In the genomic region with DNA sequence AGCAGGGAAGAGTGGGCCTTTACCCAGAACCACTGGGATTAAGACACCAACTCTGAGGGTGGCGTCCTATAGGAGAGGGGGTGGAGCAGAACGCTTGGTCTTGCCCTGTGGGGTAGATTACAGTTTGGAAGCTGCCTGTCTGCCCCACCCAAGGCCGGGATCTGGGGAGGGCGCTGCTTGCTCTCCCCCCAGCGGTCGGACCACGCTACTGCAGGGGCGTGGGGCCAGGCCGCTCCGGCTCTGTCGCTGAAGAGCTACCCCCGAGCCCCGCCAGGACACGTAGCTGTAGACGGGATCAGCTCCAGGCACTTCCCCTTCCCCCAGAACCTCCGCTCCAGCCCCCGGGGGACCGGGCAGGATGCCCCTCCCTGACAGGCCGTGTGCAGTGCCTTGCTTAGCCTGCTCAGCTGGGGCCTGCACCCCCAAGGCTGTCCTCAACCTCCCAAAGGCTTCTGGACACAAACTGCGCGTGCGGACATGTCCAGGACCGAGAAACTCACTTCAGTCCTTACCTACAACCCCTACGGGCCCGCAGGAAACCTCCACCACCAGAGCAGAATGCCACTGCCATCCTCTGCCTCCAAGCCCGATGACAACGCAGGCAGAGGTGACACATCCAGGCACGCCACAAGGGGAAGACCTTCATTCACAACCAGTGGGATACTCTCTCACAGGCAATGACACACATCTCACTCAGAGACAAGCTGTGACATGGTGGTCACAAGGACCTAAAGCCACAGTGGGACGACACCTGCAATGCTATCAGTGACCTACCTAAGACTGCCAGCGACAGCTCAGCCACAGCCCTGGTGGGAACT, we compare ENCODE assay signal across 1 cellular context.
A peak's percentile ranks its signal among the peaks of the same experiment; 100 is the strongest.
TF ChIP-seq lines count a peak whose summit lies in the region.

No MANE protein-coding gene starts in this region.

TF ChIP-seq in K562, 482 proteins besides CTCF, POLR2A, EP300 and RAD21 (continued from another document and continues in another):
- TF ChIP-seq, protein P1, sequence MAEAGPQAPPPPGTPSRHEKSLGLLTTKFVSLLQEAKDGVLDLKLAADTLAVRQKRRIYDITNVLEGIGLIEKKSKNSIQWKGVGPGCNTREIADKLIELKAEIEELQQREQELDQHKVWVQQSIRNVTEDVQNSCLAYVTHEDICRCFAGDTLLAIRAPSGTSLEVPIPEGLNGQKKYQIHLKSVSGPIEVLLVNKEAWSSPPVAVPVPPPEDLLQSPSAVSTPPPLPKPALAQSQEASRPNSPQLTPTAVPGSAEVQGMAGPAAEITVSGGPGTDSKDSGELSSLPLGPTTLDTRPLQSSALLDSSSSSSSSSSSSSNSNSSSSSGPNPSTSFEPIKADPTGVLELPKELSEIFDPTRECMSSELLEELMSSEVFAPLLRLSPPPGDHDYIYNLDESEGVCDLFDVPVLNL (CRISPR knock-in tag; IDR thresholded peaks at IDR 0.05; ENCODE audit: low read depth), result no peak
- TF ChIP-seq GABPB1 (CRISPR knock-in tag; IDR thresholded peaks at IDR 0.05) (peak; percentile 47; the same call in 1 of the 2 replicates), CBX8 (IDR thresholded peaks at IDR 0.05; ENCODE audit: borderline replicate concordance, extremely low read depth, low read depth, low read length, poor library complexity, severe bottlenecking) (no peak), RBM14 (IDR thresholded peaks at IDR 0.05; ENCODE audit: borderline replicate concordance, insufficient read depth, low read depth, low read length) (no peak), ARID2 (IDR thresholded peaks at IDR 0.05) (peak; percentile 93), KLF16 (IDR thresholded peaks at IDR 0.05) (peak; percentile 57; the same call in 1 of the 2 replicates), WHSC1 (IDR thresholded peaks at IDR 0.05; ENCODE audit: low read length) (no peak), NR2C2 (CRISPR knock-in tag; IDR thresholded peaks at IDR 0.05) (no peak), NR2C2 (tag; IDR thresholded peaks at IDR 0.05) (no peak), ZNF175 (CRISPR knock-in tag; IDR thresholded peaks at IDR 0.05; ENCODE audit: low read depth) (no peak), YBX1 (IDR thresholded peaks at IDR 0.05) (no peak), ZNF764 (CRISPR knock-in tag; IDR thresholded peaks at IDR 0.05; ENCODE audit: low read depth) (no peak), LARP7 (IDR thresholded peaks at IDR 0.05) (no peak), SRSF7 (optimal IDR thresholded peaks at IDR 0.05; ENCODE audit: low read depth, low read length) (no peak), ERF (CRISPR knock-in tag; IDR thresholded peaks at IDR 0.05) (0 out of 2 replicates have a peak, but pooled peaks have one; percentile 71), BDP1 (IDR thresholded peaks at IDR 0.05; ENCODE audit: insufficient read depth, insufficient read length) (no peak), HDAC6 (IDR thresholded peaks at IDR 0.05; ENCODE audit: low read depth, low read length) (no peak), ZNF134 (CRISPR knock-in tag; conservative IDR thresholded peaks at IDR 0.05) (no peak), ZNF57 (CRISPR knock-in tag; IDR thresholded peaks at IDR 0.05) (no peak), HDAC3 (IDR thresholded peaks at IDR 0.05; ENCODE audit: borderline replicate concordance, partially characterized antibody) (no peak), CCNT2 (IDR thresholded peaks at IDR 0.05; ENCODE audit: borderline replicate concordance, extremely low read depth, insufficient read length, low read depth, low read length) (peak; percentile 64), ZNF766 (CRISPR knock-in tag; conservative IDR thresholded peaks at IDR 0.05) (no peak), IRF2 (CRISPR knock-in tag; IDR thresholded peaks at IDR 0.05) (no peak), HCFC1 (IDR thresholded peaks at IDR 0.05; ENCODE audit: low read depth, low read length) (peak; percentile 25; the same call in 1 of the 2 replicates), FOXM1 (IDR thresholded peaks at IDR 0.05; ENCODE audit: low read depth) (no peak), FOXM1 (CRISPR knock-in tag; IDR thresholded peaks at IDR 0.05; ENCODE audit: low read depth) (no peak), SRSF3 (IDR thresholded peaks at IDR 0.05; ENCODE audit: insufficient read depth, low read length) (no peak), HNRNPH1 (optimal IDR thresholded peaks at IDR 0.05; ENCODE audit: low read depth, low read length) (no peak), SMARCA4 (IDR thresholded peaks at IDR 0.05) (no peak), FOSL1 (tag; conservative IDR thresholded peaks at IDR 0.05) (peak; percentile 69)
- TF ChIP-seq, protein P2, sequence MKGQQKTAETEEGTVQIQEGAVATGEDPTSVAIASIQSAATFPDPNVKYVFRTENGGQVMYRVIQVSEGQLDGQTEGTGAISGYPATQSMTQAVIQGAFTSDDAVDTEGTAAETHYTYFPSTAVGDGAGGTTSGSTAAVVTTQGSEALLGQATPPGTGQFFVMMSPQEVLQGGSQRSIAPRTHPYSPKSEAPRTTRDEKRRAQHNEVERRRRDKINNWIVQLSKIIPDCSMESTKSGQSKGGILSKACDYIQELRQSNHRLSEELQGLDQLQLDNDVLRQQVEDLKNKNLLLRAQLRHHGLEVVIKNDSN (CRISPR knock-in tag; IDR thresholded peaks at IDR 0.05), result no peak
- TF ChIP-seq, protein P3, sequence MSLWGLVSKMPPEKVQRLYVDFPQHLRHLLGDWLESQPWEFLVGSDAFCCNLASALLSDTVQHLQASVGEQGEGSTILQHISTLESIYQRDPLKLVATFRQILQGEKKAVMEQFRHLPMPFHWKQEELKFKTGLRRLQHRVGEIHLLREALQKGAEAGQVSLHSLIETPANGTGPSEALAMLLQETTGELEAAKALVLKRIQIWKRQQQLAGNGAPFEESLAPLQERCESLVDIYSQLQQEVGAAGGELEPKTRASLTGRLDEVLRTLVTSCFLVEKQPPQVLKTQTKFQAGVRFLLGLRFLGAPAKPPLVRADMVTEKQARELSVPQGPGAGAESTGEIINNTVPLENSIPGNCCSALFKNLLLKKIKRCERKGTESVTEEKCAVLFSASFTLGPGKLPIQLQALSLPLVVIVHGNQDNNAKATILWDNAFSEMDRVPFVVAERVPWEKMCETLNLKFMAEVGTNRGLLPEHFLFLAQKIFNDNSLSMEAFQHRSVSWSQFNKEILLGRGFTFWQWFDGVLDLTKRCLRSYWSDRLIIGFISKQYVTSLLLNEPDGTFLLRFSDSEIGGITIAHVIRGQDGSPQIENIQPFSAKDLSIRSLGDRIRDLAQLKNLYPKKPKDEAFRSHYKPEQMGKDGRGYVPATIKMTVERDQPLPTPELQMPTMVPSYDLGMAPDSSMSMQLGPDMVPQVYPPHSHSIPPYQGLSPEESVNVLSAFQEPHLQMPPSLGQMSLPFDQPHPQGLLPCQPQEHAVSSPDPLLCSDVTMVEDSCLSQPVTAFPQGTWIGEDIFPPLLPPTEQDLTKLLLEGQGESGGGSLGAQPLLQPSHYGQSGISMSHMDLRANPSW (CRISPR knock-in tag; IDR thresholded peaks at IDR 0.05), result peak; percentile 62; the same call in 1 of the 2 replicates
- TF ChIP-seq, protein P4, sequence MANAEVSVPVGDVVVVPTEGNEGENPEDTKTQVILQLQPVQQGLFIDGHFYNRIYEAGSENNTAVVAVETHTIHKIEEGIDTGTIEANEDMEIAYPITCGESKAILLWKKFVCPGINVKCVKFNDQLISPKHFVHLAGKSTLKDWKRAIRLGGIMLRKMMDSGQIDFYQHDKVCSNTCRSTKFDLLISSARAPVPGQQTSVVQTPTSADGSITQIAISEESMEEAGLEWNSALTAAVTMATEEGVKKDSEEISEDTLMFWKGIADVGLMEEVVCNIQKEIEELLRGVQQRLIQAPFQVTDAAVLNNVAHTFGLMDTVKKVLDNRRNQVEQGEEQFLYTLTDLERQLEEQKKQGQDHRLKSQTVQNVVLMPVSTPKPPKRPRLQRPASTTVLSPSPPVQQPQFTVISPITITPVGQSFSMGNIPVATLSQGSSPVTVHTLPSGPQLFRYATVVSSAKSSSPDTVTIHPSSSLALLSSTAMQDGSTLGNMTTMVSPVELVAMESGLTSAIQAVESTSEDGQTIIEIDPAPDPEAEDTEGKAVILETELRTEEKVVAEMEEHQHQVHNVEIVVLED (CRISPR knock-in tag; IDR thresholded peaks at IDR 0.05), result no peak
- TF ChIP-seq, protein P5, sequence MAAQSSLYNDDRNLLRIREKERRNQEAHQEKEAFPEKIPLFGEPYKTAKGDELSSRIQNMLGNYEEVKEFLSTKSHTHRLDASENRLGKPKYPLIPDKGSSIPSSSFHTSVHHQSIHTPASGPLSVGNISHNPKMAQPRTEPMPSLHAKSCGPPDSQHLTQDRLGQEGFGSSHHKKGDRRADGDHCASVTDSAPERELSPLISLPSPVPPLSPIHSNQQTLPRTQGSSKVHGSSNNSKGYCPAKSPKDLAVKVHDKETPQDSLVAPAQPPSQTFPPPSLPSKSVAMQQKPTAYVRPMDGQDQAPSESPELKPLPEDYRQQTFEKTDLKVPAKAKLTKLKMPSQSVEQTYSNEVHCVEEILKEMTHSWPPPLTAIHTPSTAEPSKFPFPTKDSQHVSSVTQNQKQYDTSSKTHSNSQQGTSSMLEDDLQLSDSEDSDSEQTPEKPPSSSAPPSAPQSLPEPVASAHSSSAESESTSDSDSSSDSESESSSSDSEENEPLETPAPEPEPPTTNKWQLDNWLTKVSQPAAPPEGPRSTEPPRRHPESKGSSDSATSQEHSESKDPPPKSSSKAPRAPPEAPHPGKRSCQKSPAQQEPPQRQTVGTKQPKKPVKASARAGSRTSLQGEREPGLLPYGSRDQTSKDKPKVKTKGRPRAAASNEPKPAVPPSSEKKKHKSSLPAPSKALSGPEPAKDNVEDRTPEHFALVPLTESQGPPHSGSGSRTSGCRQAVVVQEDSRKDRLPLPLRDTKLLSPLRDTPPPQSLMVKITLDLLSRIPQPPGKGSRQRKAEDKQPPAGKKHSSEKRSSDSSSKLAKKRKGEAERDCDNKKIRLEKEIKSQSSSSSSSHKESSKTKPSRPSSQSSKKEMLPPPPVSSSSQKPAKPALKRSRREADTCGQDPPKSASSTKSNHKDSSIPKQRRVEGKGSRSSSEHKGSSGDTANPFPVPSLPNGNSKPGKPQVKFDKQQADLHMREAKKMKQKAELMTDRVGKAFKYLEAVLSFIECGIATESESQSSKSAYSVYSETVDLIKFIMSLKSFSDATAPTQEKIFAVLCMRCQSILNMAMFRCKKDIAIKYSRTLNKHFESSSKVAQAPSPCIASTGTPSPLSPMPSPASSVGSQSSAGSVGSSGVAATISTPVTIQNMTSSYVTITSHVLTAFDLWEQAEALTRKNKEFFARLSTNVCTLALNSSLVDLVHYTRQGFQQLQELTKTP (IDR thresholded peaks at IDR 0.05; ENCODE audit: low read depth in 1 of 2, partially characterized antibody in 2 of 2), result no peak
- TF ChIP-seq, protein P6, sequence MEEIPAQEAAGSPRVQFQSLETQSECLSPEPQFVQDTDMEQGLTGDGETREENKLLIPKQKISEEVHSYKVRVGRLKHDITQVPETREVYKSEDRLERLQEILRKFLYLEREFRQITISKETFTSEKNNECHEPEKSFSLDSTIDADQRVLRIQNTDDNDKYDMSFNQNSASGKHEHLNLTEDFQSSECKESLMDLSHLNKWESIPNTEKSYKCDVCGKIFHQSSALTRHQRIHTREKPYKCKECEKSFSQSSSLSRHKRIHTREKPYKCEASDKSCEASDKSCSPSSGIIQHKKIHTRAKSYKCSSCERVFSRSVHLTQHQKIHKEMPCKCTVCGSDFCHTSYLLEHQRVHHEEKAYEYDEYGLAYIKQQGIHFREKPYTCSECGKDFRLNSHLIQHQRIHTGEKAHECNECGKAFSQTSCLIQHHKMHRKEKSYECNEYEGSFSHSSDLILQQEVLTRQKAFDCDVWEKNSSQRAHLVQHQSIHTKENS (CRISPR knock-in tag; IDR thresholded peaks at IDR 0.05), result no peak
- TF ChIP-seq, protein P7, sequence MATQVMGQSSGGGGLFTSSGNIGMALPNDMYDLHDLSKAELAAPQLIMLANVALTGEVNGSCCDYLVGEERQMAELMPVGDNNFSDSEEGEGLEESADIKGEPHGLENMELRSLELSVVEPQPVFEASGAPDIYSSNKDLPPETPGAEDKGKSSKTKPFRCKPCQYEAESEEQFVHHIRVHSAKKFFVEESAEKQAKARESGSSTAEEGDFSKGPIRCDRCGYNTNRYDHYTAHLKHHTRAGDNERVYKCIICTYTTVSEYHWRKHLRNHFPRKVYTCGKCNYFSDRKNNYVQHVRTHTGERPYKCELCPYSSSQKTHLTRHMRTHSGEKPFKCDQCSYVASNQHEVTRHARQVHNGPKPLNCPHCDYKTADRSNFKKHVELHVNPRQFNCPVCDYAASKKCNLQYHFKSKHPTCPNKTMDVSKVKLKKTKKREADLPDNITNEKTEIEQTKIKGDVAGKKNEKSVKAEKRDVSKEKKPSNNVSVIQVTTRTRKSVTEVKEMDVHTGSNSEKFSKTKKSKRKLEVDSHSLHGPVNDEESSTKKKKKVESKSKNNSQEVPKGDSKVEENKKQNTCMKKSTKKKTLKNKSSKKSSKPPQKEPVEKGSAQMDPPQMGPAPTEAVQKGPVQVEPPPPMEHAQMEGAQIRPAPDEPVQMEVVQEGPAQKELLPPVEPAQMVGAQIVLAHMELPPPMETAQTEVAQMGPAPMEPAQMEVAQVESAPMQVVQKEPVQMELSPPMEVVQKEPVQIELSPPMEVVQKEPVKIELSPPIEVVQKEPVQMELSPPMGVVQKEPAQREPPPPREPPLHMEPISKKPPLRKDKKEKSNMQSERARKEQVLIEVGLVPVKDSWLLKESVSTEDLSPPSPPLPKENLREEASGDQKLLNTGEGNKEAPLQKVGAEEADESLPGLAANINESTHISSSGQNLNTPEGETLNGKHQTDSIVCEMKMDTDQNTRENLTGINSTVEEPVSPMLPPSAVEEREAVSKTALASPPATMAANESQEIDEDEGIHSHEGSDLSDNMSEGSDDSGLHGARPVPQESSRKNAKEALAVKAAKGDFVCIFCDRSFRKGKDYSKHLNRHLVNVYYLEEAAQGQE (CRISPR knock-in tag; IDR thresholded peaks at IDR 0.05; ENCODE audit: low read depth), result 0 out of 2 replicates have a peak, but pooled peaks have one; percentile 61
- TF ChIP-seq, protein P8, sequence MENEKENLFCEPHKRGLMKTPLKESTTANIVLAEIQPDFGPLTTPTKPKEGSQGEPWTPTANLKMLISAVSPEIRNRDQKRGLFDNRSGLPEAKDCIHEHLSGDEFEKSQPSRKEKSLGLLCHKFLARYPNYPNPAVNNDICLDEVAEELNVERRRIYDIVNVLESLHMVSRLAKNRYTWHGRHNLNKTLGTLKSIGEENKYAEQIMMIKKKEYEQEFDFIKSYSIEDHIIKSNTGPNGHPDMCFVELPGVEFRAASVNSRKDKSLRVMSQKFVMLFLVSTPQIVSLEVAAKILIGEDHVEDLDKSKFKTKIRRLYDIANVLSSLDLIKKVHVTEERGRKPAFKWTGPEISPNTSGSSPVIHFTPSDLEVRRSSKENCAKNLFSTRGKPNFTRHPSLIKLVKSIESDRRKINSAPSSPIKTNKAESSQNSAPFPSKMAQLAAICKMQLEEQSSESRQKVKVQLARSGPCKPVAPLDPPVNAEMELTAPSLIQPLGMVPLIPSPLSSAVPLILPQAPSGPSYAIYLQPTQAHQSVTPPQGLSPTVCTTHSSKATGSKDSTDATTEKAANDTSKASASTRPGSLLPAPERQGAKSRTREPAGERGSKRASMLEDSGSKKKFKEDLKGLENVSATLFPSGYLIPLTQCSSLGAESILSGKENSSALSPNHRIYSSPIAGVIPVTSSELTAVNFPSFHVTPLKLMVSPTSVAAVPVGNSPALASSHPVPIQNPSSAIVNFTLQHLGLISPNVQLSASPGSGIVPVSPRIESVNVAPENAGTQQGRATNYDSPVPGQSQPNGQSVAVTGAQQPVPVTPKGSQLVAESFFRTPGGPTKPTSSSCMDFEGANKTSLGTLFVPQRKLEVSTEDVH (IDR thresholded peaks at IDR 0.05; ENCODE audit: low read depth, partially characterized antibody), result no peak
- TF ChIP-seq, protein P9, sequence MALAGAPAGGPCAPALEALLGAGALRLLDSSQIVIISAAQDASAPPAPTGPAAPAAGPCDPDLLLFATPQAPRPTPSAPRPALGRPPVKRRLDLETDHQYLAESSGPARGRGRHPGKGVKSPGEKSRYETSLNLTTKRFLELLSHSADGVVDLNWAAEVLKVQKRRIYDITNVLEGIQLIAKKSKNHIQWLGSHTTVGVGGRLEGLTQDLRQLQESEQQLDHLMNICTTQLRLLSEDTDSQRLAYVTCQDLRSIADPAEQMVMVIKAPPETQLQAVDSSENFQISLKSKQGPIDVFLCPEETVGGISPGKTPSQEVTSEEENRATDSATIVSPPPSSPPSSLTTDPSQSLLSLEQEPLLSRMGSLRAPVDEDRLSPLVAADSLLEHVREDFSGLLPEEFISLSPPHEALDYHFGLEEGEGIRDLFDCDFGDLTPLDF (CRISPR knock-in tag; IDR thresholded peaks at IDR 0.05), result 0 out of 2 replicates have a peak, but pooled peaks have one; percentile 51
